Comparison of ENCODE assay signal across 6 cellular contexts in genomic region chr10:72435570-72435969, GRCh38.
"Had no signal": no experiment of that assay in that cellular context is flagged by ENCODE, and none has a peak within 500 bp of the region (broad histone marks: within the 10 kb centered on the region; RNA-seq: fewer than 3 reads in every experiment).

No MANE protein-coding gene starts in this region.

- H3K9ac ChIP-seq: GM23248 had no signal

- H3K4me3 Mint-ChIP-seq: H9, IgD-negative memory B cell had no signal

- H3K27me3 Mint-ChIP-seq: IgD-negative memory B cell had no signal

- H3K27ac Mint-ChIP-seq: IgD-negative memory B cell had no signal

- ATAC-seq: HepG2 had no signal

- H3K9me3 Mint-ChIP-seq: H9 had no signal

- H3K4me1 Mint-ChIP-seq: IgD-negative memory B cell had no signal

- DNase-seq: GM23248, H9, HCEC 1CT had no signal

- H3K27ac ChIP-seq: GM23248, HL-60 had no signal

- H3K4me3 ChIP-seq: GM23248 had no signal

- H2AFZ ChIP-seq: GM23248 had no signal
